In the genomic region with DNA sequence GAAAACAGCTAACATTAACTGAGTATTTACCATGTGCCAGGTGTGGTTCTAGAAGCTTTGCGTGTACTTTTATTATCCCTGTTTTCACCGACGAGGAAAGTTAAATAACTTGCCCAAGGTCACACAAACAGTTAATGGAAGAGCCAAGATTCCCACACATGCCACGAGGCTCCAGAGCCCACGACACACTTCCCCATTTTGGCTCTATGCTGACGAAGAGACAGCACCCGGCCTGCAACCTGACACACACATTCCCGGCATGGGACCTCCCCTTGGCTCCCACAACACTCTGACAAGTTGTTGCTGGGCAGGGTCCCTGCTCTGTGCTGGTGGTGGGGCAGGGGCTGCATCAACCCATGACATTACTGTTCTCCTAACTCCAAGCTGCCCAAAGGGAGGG, we compare ENCODE assay signal across 20 cellular contexts.
"Had no signal": no experiment of that assay in that cellular context is flagged by ENCODE, and none has a peak within 500 bp of the region (broad histone marks: within the 10 kb centered on the region; RNA-seq: fewer than 3 reads in every experiment).

No MANE protein-coding gene starts in this region.

- H3K4me2 ChIP-seq: hepatocyte had no signal

- H3K4me3 ChIP-seq: dorsolateral prefrontal cortex, hepatocyte, lung, sigmoid colon, skin epidermis, stomach, thoracic aorta, transverse colon had no signal

- H2AFZ ChIP-seq: hepatocyte had no signal

- H3K79me2 ChIP-seq: hepatocyte had no signal

- H3K27me3 ChIP-seq: hepatocyte, transverse colon had no signal

- H3K36me3 ChIP-seq: sigmoid colon, thoracic aorta, transverse colon had no signal

- H3K9me3 ChIP-seq: sigmoid colon, stomach, thoracic aorta, transverse colon had no signal

- H3K27ac ChIP-seq: dorsolateral prefrontal cortex, hepatocyte, sigmoid colon, skin epidermis, thoracic aorta, transverse colon had no signal

- DNase-seq: cortex of kidney; dorsolateral prefrontal cortex; effector CD8-positive, alpha-beta T cell; foreskin melanocyte; head of caudate nucleus; left colon; left ventricle myocardium superior; mesenchymal stem cell; naive B cell; nephron progenitor cell; posterior cingulate gyrus; sigmoid colon; stimulated activated CD4-positive, alpha-beta T cell treated with anti-CD3 and anti-CD28 coated beads, Interleukin-2, amount 100 ng/mL, for 24 hours; stimulated activated naive CD4-positive, alpha-beta T cell; stomach; transverse colon had no signal

- ATAC-seq: left colon, left ventricle myocardium superior had no signal
